15 cellular contexts compared by ENCODE assay signal in the genomic region with DNA sequence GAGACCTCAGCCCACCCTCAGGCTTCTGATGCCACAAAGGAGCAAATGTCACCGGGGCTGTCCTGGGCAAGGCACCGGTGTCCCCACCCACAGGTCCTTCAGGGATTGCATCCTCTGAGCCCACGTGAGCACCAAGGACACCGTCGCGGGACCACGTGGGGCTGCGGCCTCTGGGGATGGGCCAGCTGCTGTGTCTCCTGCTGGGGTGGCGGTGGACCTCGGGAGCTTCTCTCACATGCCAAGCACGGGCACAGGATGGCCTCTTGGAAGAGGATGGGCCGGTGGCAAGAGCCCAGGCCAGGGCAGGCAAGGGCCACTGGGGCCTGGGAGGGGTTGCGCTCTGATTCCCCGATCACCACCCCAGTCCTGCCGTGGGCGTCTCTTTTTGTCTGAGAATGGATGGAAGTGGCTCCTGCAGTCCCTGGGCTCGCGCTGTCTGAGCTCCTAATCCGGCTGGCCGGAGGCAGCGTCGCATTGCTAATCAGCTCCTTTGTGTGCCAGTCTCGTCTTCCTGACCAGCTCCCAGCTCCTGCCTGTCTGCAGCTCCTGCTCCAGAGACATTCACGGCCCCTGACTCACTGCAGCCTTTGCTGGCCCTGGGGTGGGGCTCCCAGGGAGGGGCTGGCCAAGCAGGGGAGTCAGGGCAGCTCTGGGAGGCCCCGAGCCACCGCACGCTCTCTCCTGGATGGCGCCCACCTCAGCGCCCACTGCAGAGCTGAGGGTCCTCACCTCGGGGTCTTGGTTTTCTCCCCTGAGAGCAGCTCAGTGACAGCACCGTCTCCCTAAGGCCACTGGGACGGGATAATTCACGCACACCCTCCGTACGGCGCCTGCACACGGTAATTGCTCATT.
DNase-seq lines count a peak whose midpoint lies in the region; ATAC-seq and TF ChIP-seq lines count a peak whose summit lies in the region.
"Had no signal": no experiment of that assay in that cellular context is flagged by ENCODE, and none has a peak within 500 bp of the region (broad histone marks: within the 10 kb centered on the region; RNA-seq: fewer than 3 reads in every experiment).

No MANE protein-coding gene starts in this region.

- H3K79me2 ChIP-seq in GM23248 (ENCODE audit: insufficient read depth) (no peaks in the 10 kb centered on the region), trophoblast cell (ENCODE audit: control insufficient read depth, insufficient read depth, low read length, poor library complexity) (no peaks in the 10 kb centered on the region)

- peak overlapping the region; percentile 12 for H4K91ac ChIP-seq in trophoblast cell (ENCODE audit: low read depth, low read length)

- no peak overlapping the region for H3K4ac ChIP-seq in trophoblast cell (ENCODE audit: low read depth, low read length)

- H2AFZ ChIP-seq in GM23248 (no peak overlapping the region), trophoblast cell (ENCODE audit: insufficient read depth, low read length, poor library complexity) (no peak overlapping the region)

- no peak overlapping the region for H2BK5ac ChIP-seq in trophoblast cell (ENCODE audit: low read depth, low read length, poor library complexity)

- peak overlapping the region; percentile 33 for H3K14ac ChIP-seq in trophoblast cell (ENCODE audit: low read length)

- ATAC-seq in Panc1, result 0 out of 2 replicates have a peak, but pooled peaks have one; percentile 16
- no peak for ATAC-seq in GM19452 (IDR thresholded peaks at IDR 0.05; ENCODE audit: unreplicated experiment)
- ATAC-seq: gastrocnemius medialis, left colon had no signal

- in situ Hi-C loops in GM23248 (cut with MboI) (no loop called here), Panc1 (cut with HindIII; ENCODE audit: low pct_unique_long_range_greater_than_20kb, low sequenced_read_pairs) (no loop called here)

- TF ChIP-seq CTCF in Panc1 (IDR thresholded peaks at IDR 0.05) (no peak), GM10248 (IDR thresholded peaks at IDR 0.05; ENCODE audit: control extremely low read depth, extremely low read depth, low read depth, missing control alignments) (no peak)

- peak overlapping the region; percentile 15 for H3K18ac ChIP-seq in trophoblast cell (ENCODE audit: low read length)

- H3K4me2 ChIP-seq in GM23248 (ENCODE audit: unreplicated experiment), result no peak overlapping the region
- no peak overlapping the region for H3K4me2 ChIP-seq in trophoblast cell (ENCODE audit: low read length)

- no peak overlapping the region for H4K8ac ChIP-seq in trophoblast cell (ENCODE audit: low read depth, low read length)

- peak overlapping the region; percentile 1 for H2BK120ac ChIP-seq in trophoblast cell (ENCODE audit: insufficient read depth, low read length, poor library complexity)

- H3K9ac ChIP-seq in GM23248 (no peak overlapping the region), trophoblast cell (ENCODE audit: low read length) (no peak overlapping the region)

- H3K23ac ChIP-seq in trophoblast cell (ENCODE audit: low read length), result no peak overlapping the region

- POLR2A ChIA-PET in Panc1 (lab: Charles Lee) (no interaction called here), GM10248 (lab: Yijun Ruan, JAX) (no interaction called here)

- no peaks in the 10 kb centered on the region for H3K9me2 ChIP-seq in GM23248 (ENCODE audit: insufficient read depth)

- BruUV-seq in Panc1 (replicated peaks; lab: Mats Ljungman, UMichigan), result no TSS peak

- intact Hi-C loops in Panc1 (cut with micrococcal nuclease; ENCODE audit: unreplicated experiment), result no loop called here

- DNase-seq in GM23248, result peak; percentile 23
- DNase-seq in Panc1 (ENCODE audit: low read depth, low spot score), result no peak
- DNase-seq in hypothalamus (lab: John Stamatoyannopoulos, UW), result peak in 29 of 51 donors; percentile 16 to 66 (median 43)
- DNase-seq in trophoblast cell, result no peak
- no peak for DNase-seq in pons (ENCODE audit: low spot score)
- DNase-seq in hippocampal formation (lab: John Stamatoyannopoulos, UW), result no peak
- DNase-seq in GM10248 (ENCODE audit: extremely low spot score), result no peak
- DNase-seq: activated naive CD4-positive, alpha-beta T cell; gastrocnemius medialis; left colon; NCI-H1092 treated with DMSO at 0.1 percent for 48 hours; NCI-H510A had no signal

- peaks cover 6% of the 10 kb centered on the region for H3K79me1 ChIP-seq in trophoblast cell (ENCODE audit: low read length)

- WGBS in GM23248 (ENCODE audit: low coverage in 1 of 2, low lambda C conversion rate in 2 of 2, missing lambda C conversion rate in 2 of 2), 2 experiments, result 62 to 65% methylated on average over 32 to 34 of the region's 37 CpGs
- WGBS in trophoblast cell (ENCODE audit: extremely low coverage, insufficient coverage, insufficient read length), result no CpG with 5 or more reads among the region's 37 CpGs

- CTCF ChIA-PET in Panc1 (lab: Charles Lee), result no interaction called here
- CTCF ChIA-PET in GM10248 (lab: Yijun Ruan, JAX), result interaction anchor here (1.3 kb wide), 1 partner anchor 48 kb away, joined by 3 read pairs; no protein-coding TSS in a partner anchor

- H3K27me3 ChIP-seq in GM23248 (replicated peaks; ENCODE audit: insufficient read depth) (no peaks in the 10 kb centered on the region; the same call in 1 of the 2 replicates), Panc1 (ENCODE audit: control insufficient read depth, insufficient read depth, low read length) (no peaks in the 10 kb centered on the region), trophoblast cell (ENCODE audit: insufficient read depth, low read length) (no peaks in the 10 kb centered on the region)
- H3K27me3 ChIP-seq: cardiac muscle cell had no signal

- H3K4me3 ChIP-seq in GM23248, result no peak overlapping the region
- no peak overlapping the region for H3K4me3 ChIP-seq in Panc1 (ENCODE audit: low read depth in 2 of 2, low read length in 2 of 2)
- no peak overlapping the region for H3K4me3 ChIP-seq in trophoblast cell (ENCODE audit: low read depth, low read length)
- H3K4me3 ChIP-seq: cardiac muscle cell, gastrocnemius medialis, skin epidermis had no signal

- H3K9me3 ChIP-seq in GM23248 (ENCODE audit: low read depth) (no peaks in the 10 kb centered on the region), Panc1 (ENCODE audit: control insufficient read depth, insufficient read depth, low read depth, low read length) (no peaks in the 10 kb centered on the region), trophoblast cell (ENCODE audit: insufficient read depth, low read depth, low read length) (peaks cover 3% of the 10 kb centered on the region)
- H3K9me3 ChIP-seq: gastrocnemius medialis had no signal

- H4K12ac ChIP-seq in trophoblast cell (ENCODE audit: low read depth, low read length), result no peak overlapping the region

- no peak overlapping the region for H2AK5ac ChIP-seq in trophoblast cell (ENCODE audit: low read length)

- no peaks in the 10 kb centered on the region for H3F3A ChIP-seq in GM23248 (ENCODE audit: insufficient read depth)

- H3K4me1 ChIP-seq in GM23248 (ENCODE audit: insufficient read depth) (no peaks in the 10 kb centered on the region), Panc1 (ENCODE audit: control insufficient read depth, insufficient read depth, low read length) (no peaks in the 10 kb centered on the region), trophoblast cell (ENCODE audit: control insufficient read depth in 1 of 2, insufficient read depth in 2 of 2, low read length in 2 of 2) (peaks cover 8 to 11% of the 10 kb centered on the region in 2 experiments)
- H3K4me1 ChIP-seq: gastrocnemius medialis had no signal

- peak overlapping the region; percentile 3 for H2BK12ac ChIP-seq in trophoblast cell (ENCODE audit: low read length)

- no peaks in the 10 kb centered on the region for H3K36me3 ChIP-seq in GM23248 (ENCODE audit: low read depth)
- H3K36me3 ChIP-seq in Panc1 (ENCODE audit: control insufficient read depth, insufficient read depth, low read length), result no peaks in the 10 kb centered on the region
- H3K36me3 ChIP-seq in trophoblast cell (ENCODE audit: control insufficient read depth in 1 of 2, insufficient read depth in 2 of 2, low read length in 2 of 2), result no peaks in the 10 kb centered on the region
- H3K36me3 ChIP-seq: cardiac muscle cell, gastrocnemius medialis had no signal

- no peaks in the 10 kb centered on the region for H4K20me1 ChIP-seq in GM23248 (ENCODE audit: insufficient read depth)

- H3K27ac ChIP-seq in GM23248 (no peak overlapping the region), Panc1 (ENCODE audit: low read length) (no peak overlapping the region), trophoblast cell (ENCODE audit: low read depth, low read length) (peak overlapping the region; percentile 7)
- H3K27ac ChIP-seq: cardiac muscle cell, gastrocnemius medialis, skin epidermis had no signal

Comparison
In these comparisons a context has a peak if more than half of its experiments do, and no peak if none do; other contexts are left out.
1. DNase-seq: peak in GM23248 (single experiment) and hypothalamus (29 of 51); none in Panc1 (single experiment), trophoblast cell (0 of 2), pons (single experiment), hippocampal formation (0 of 2) and GM10248 (single experiment).